17 cellular contexts compared by ENCODE assay signal in the genomic region with DNA sequence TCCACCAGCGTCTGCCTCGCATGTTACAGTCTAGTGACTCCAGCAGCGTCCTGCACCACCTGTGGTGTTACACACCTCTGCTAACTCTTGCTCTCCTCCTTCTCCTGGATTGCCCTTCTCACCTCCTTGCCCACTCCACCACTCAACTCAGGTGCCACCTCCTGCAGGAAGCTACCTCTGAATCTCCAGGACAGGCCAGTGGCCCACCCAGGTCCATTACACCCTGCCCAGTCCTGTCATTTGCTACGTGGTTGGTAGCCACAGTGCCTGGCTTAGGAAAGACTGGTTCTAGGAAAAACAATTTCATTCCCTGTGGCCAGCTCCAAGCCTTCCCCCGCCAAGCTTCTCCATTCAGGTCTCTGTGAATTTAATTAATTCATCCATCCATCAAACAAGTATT.
DNase-seq lines count a peak whose midpoint lies in the region; ATAC-seq, FAIRE-seq and TF ChIP-seq lines count a peak whose summit lies in the region.
"Had no signal": no experiment of that assay in that cellular context is flagged by ENCODE, and none has a peak within 500 bp of the region (broad histone marks: within the 10 kb centered on the region; RNA-seq: fewer than 3 reads in every experiment).

No MANE protein-coding gene starts in this region.

- TF ChIP-seq CTCF in brain (conservative IDR thresholded peaks at IDR 0.05): no peak
- no peak for TF ChIP-seq CTCF in nephron (IDR thresholded peaks at IDR 0.05; ENCODE audit: unreplicated experiment in 3 of 3)
- TF ChIP-seq CTCF in thoracic aorta (IDR thresholded peaks at IDR 0.05): no peak

- DNase-seq in thoracic aorta (ENCODE audit: low spot score): no peak
- no peak for DNase-seq in stimulated activated CD8-positive, alpha-beta memory T cell treated with anti-CD3 and anti-CD28 coated beads, Interleukin-4, amount 100 ng/mL, for 48 hours
- DNase-seq in H54 (ENCODE audit: insufficient read length, low spot score): no peak
- DNase-seq: activated effector memory CD4-positive, alpha-beta T cell treated with Interleukin-2 at 50 U/mL for 16 hours; amniotic stem cell; cortex of kidney; nucleus accumbens; stimulated activated naive B cell treated with anti-CD40 and anti-IgM and Interleukin-4, amounts not matched to agents 10 μg/mL and 1 μg/mL and 100 μg/mL, for 72 hours had no signal

- H3K36me3 Mint-ChIP-seq in brain: no peaks in the 10 kb centered on the region
- H3K36me3 Mint-ChIP-seq in nephron (ENCODE audit: low read depth): no peaks in the 10 kb centered on the region
- H3K36me3 Mint-ChIP-seq: stimulated activated naive B cell treated with anti-CD40 and anti-IgM and Interleukin-4, amounts not matched to agents 10 μg/mL and 1 μg/mL and 100 μg/mL, for 72 hours had no signal

- no peak for TF ChIP-seq POLR2A in H54 (IDR thresholded peaks at IDR 0.05; ENCODE audit: low read depth, low read length)

- H3K4me1 Mint-ChIP-seq in brain (peaks cover 35% of the 10 kb centered on the region), nephron (peaks cover 46% of the 10 kb centered on the region)
- H3K4me1 Mint-ChIP-seq: B cell had no signal

- TF ChIP-seq EP300 in Ishikawa (IDR thresholded peaks at IDR 0.05; ENCODE audit: borderline replicate concordance): no peak

- H3K4me3 Mint-ChIP-seq in brain: peak overlapping the region in 1 of 5 experiments; percentile 2
- no peak overlapping the region for H3K4me3 Mint-ChIP-seq in nephron
- H3K4me3 Mint-ChIP-seq: B cell had no signal

- FAIRE-seq in H54 (lab: Jason Lieb, UNC): no peak

- ATAC-seq in thoracic aorta (ENCODE audit: insufficient number of reproducible peaks, low FRiP score, low read depth) (no peak), GM18519 (IDR thresholded peaks at IDR 0.05; ENCODE audit: low FRiP score, unreplicated experiment) (no peak)

- H3K4me1 ChIP-seq in thoracic aorta (ENCODE audit: control insufficient read depth in 1 of 2, low read depth in 2 of 2): peaks cover 42 to 74% of the 10 kb centered on the region in 2 donors
- H3K4me1 ChIP-seq: HAP-1 had no signal

- H3K27me3 Mint-ChIP-seq in brain: peaks cover 15% of the 10 kb centered on the region
- H3K27me3 Mint-ChIP-seq in nephron (ENCODE audit: low read depth): peaks cover 7% of the 10 kb centered on the region
- H3K27me3 Mint-ChIP-seq: B cell had no signal

- no peak for TF ChIP-seq RAD21 in Ishikawa (IDR thresholded peaks at IDR 0.05; ENCODE audit: low read depth)

- no peaks in the 10 kb centered on the region for H3K9me3 ChIP-seq in thoracic aorta
- H3K9me3 ChIP-seq: HAP-1 had no signal

- no peaks in the 10 kb centered on the region for H3K27me3 ChIP-seq in thoracic aorta (replicated peaks; ENCODE audit: insufficient read depth)

- no peaks in the 10 kb centered on the region for H3K36me3 ChIP-seq in thoracic aorta
- H3K36me3 ChIP-seq: HAP-1 had no signal

- H3K4me3 ChIP-seq in thoracic aorta: peak overlapping the region; percentile 18
- H3K4me3 ChIP-seq: HAP-1, skin epidermis had no signal

- H3K27ac ChIP-seq in thoracic aorta: peak overlapping the region; percentile 93 to 100
- H3K27ac ChIP-seq: epithelial cell of prostate, VCaP had no signal

- H3K27ac Mint-ChIP-seq in brain (peak overlapping the region in 3 of 5 experiments; percentile 44 to 92 (median 77)), nephron (peak overlapping the region; percentile 46 to 70 (median 62))
- H3K27ac Mint-ChIP-seq: B cell had no signal

- H3K9me3 Mint-ChIP-seq in brain (no peaks in the 10 kb centered on the region), nephron (no peaks in the 10 kb centered on the region)

TF ChIP-seq in Ishikawa, 13 proteins besides CTCF, POLR2A, EP300 and RAD21:
- TF ChIP-seq CEBPB (IDR thresholded peaks at IDR 0.05) (no peak), YY1 (IDR thresholded peaks at IDR 0.05; ENCODE audit: low read depth) (0 out of 2 replicates have a peak, but pooled peaks have one; percentile 11)
